In genomic region chr17:60164164-60164563, GRCh38 we compare ENCODE assay signal across 31 cellular contexts. TPM values are rescaled to one million over a fixed set of nuclear protein-coding genes. Genes with fewer than 3 reads are reported as not detected.
"Had no signal": no experiment of that assay in that cellular context is flagged by ENCODE, and none has a peak within 500 bp of the region (broad histone marks: within the 10 kb centered on the region; RNA-seq: fewer than 3 reads in every experiment).

No MANE protein-coding gene starts in this region.

- H3K4me1 ChIP-seq: prostate gland, sigmoid colon had no signal

- H2AFZ ChIP-seq: hepatocyte had no signal

- H3K4me2 ChIP-seq: hepatocyte had no signal

- H3K36me3 ChIP-seq: colonic mucosa, gastrocnemius medialis, prostate gland, sigmoid colon, stomach, thyroid gland had no signal

- DNase-seq: activated CD4-positive, alpha-beta T cell treated with anti-CD3 and anti-CD28 coated beads for 48 hours; activated CD4-positive, alpha-beta T cell treated with anti-CD3 and anti-CD28 coated beads, Interleukin-2, amount 50 U/mL, for 48 hours; activated CD8-positive, alpha-beta memory T cell treated with anti-CD3 and anti-CD28 coated beads for 24 hours; activated CD8-positive, alpha-beta memory T cell treated with anti-CD3 and anti-CD28 coated beads, Interleukin-2, amount 50 U/mL, for 48 hours; activated naive CD4-positive, alpha-beta T cell; activated T-cell treated with anti-CD3 and anti-CD28 coated beads, Interleukin-2, amount 50 U/mL, for 24 hours; anterior cingulate cortex; colonic mucosa; effector CD8-positive, alpha-beta T cell; gastrocnemius medialis; glutamatergic neuron; left cardiac atrium; mesendoderm; natural killer cell; small intestine; stimulated activated CD4-positive, alpha-beta T cell treated with anti-CD3 and anti-CD28 coated beads, Interleukin-4, amount 100 ng/mL, for 24 hours; stimulated activated naive B cell treated with anti-CD40 and anti-IgM and Interleukin-4, amounts not matched to agents 10 μg/mL and 1 μg/mL and 100 μg/mL, for 72 hours; stomach; thyroid gland had no signal

- H3K4me3 ChIP-seq: body of pancreas, colonic mucosa, gastrocnemius medialis, hepatocyte, prostate gland, sigmoid colon, stomach, thyroid gland had no signal

- H3K9me3 ChIP-seq: body of pancreas, colonic mucosa, gastrocnemius medialis, prostate gland, sigmoid colon, stomach, thyroid gland had no signal

- H3K27ac Mint-ChIP-seq: activated naive CD8-positive, alpha-beta T cell; activated T-cell treated with anti-CD3 and anti-CD28 coated beads, Interleukin-2, amount 50 U/mL, for 24 hours; natural killer cell; stimulated activated naive B cell treated with anti-CD40 and anti-IgM and Interleukin-4, amounts not matched to agents 10 μg/mL and 1 μg/mL and 100 μg/mL, for 72 hours had no signal

- H3K27me3 ChIP-seq: colonic mucosa, thyroid gland had no signal

- H3K36me3 Mint-ChIP-seq: activated naive CD8-positive, alpha-beta T cell; natural killer cell; stimulated activated naive B cell treated with anti-CD40 and anti-IgM and Interleukin-4, amounts not matched to agents 10 μg/mL and 1 μg/mL and 100 μg/mL, for 72 hours had no signal

- H3K4me3 Mint-ChIP-seq: activated naive CD8-positive, alpha-beta T cell; activated T-cell treated with anti-CD3 and anti-CD28 coated beads, Interleukin-2, amount 50 U/mL, for 24 hours; natural killer cell; stimulated activated naive B cell treated with anti-CD40 and anti-IgM and Interleukin-4, amounts not matched to agents 10 μg/mL and 1 μg/mL and 100 μg/mL, for 72 hours had no signal

- H3K79me2 ChIP-seq: hepatocyte had no signal

- H3K27ac ChIP-seq: colonic mucosa, hepatocyte, prostate gland, sigmoid colon, stomach, thyroid gland, VCaP had no signal

- ATAC-seq: activated CD4-positive, CD25-positive, alpha-beta regulatory T cell treated with anti-CD3 and anti-CD28 coated beads, Interleukin-2, amount 50 U/mL, for 24 hours; body of pancreas; natural killer cell; stimulated activated naive B cell treated with anti-CD40 and anti-IgM and Interleukin-4, amounts not matched to agents 10 μg/mL and 1 μg/mL and 100 μg/mL, for 72 hours had no signal

- H3K9me3 Mint-ChIP-seq: activated T-cell treated with anti-CD3 and anti-CD28 coated beads, Interleukin-2, amount 50 U/mL, for 24 hours; natural killer cell; stimulated activated naive B cell treated with anti-CD40 and anti-IgM and Interleukin-4, amounts not matched to agents 10 μg/mL and 1 μg/mL and 100 μg/mL, for 72 hours had no signal

- FAIRE-seq: keratinocyte, small intestine had no signal

RNA-seq across cellular contexts. Expression of gene CA4, which starts 14.4 kb away (rescaled TPM):
- total RNA-seq: epithelial cell of proximal tubule; mononuclear cell; osteoblast; T-helper 1 cell treated with Interleukin-12 subunit alpha and Interleukin-12 subunit beta and Interleukin-4 antibody, amounts not matched to agents 30 ng/mL and 1 ng/mL, for 36 hours had no signal
- polyA plus RNA-seq: keratinocyte had no signal
